ENCODE assay signal across 8 cellular contexts in genomic region chr7:132430863-132431822, GRCh38.
DNase-seq lines count a peak whose midpoint lies in the region; ATAC-seq and TF ChIP-seq lines count a peak whose summit lies in the region.

No MANE protein-coding gene starts in this region.

- H3K27me3 ChIP-seq in ACC112 (ENCODE audit: insufficient read depth, low read length) = no peaks in the 10 kb centered on the region
- H3K27me3 ChIP-seq in left lung = peaks cover 0 to 14% of the 10 kb centered on the region in 2 donors

- no peaks in the 10 kb centered on the region for H3K79me2 ChIP-seq in ACC112 (ENCODE audit: control insufficient read depth, insufficient read depth, low read length, unreplicated experiment)

- H3K36me3 ChIP-seq in ACC112 (ENCODE audit: insufficient read depth, low read length) (no peaks in the 10 kb centered on the region), left lung (no peaks in the 10 kb centered on the region)

- TF ChIP-seq CTCF in left lung (IDR thresholded peaks at IDR 0.05) (no peak), mesothelial cell of epicardium (IDR thresholded peaks at IDR 0.05; ENCODE audit: unreplicated experiment) (no peak)

- H3K27me3 Mint-ChIP-seq in activated T-helper 17 cell treated with anti-CD3 and anti-CD28 coated beads, Interleukin-2, amount 50 U/mL, for 72 hours = peaks cover 3% of the 10 kb centered on the region
- H3K27me3 Mint-ChIP-seq in mesothelial cell of epicardium (ENCODE audit: low read depth) = peaks cover 57% of the 10 kb centered on the region

- peaks cover 54% of the 10 kb centered on the region for H3K4me1 Mint-ChIP-seq in activated T-helper 17 cell treated with anti-CD3 and anti-CD28 coated beads, Interleukin-2, amount 50 U/mL, for 72 hours
- peaks cover 14% of the 10 kb centered on the region for H3K4me1 Mint-ChIP-seq in mesothelial cell of epicardium

- peak; percentile 92 to 94 for DNase-seq in Kasumi-1 (lab: John Stamatoyannopoulos, UW)
- DNase-seq in left lung = peak in 1 of 2 donors; percentile 53
- DNase-seq in NCI-H2171 treated with DMSO at 0.1 percent for 48 hours (lab: John Stamatoyannopoulos, UW) = no peak
- DNase-seq in mesothelial cell of epicardium (ENCODE audit: low spot score in 2 of 2, unreplicated experiment in 2 of 2) = no peak
- DNase-seq in COLO829 (ENCODE audit: low spot score) = no peak

- H3K4me1 ChIP-seq in ACC112 (ENCODE audit: control insufficient read depth, insufficient read depth, low read length, unreplicated experiment) (peaks cover 22% of the 10 kb centered on the region), left lung (no peaks in the 10 kb centered on the region)

- H3K9me3 ChIP-seq in left lung = no peaks in the 10 kb centered on the region

- no peaks in the 10 kb centered on the region for H3K36me3 Mint-ChIP-seq in activated T-helper 17 cell treated with anti-CD3 and anti-CD28 coated beads, Interleukin-2, amount 50 U/mL, for 72 hours (ENCODE audit: low read depth)
- no peaks in the 10 kb centered on the region for H3K36me3 Mint-ChIP-seq in mesothelial cell of epicardium

- peaks cover 5% of the 10 kb centered on the region for H3K9me3 Mint-ChIP-seq in activated T-helper 17 cell treated with anti-CD3 and anti-CD28 coated beads, Interleukin-2, amount 50 U/mL, for 72 hours
- no peaks in the 10 kb centered on the region for H3K9me3 Mint-ChIP-seq in mesothelial cell of epicardium

- peak; percentile 92 for ATAC-seq in activated T-helper 17 cell treated with anti-CD3 and anti-CD28 coated beads, Interleukin-2, amount 50 U/mL, for 72 hours (replicated peaks)
- peak; percentile 59 for ATAC-seq in left lung
- no peak for ATAC-seq in HG03521 (IDR thresholded peaks at IDR 0.05; ENCODE audit: unreplicated experiment)

- peak overlapping the region; percentile 78 for H3K27ac Mint-ChIP-seq in activated T-helper 17 cell treated with anti-CD3 and anti-CD28 coated beads, Interleukin-2, amount 50 U/mL, for 72 hours
- no peak overlapping the region for H3K27ac Mint-ChIP-seq in mesothelial cell of epicardium

- H2AFZ ChIP-seq in ACC112 (ENCODE audit: low read length, unreplicated experiment) = no peak overlapping the region

- H3K4me3 Mint-ChIP-seq in activated T-helper 17 cell treated with anti-CD3 and anti-CD28 coated beads, Interleukin-2, amount 50 U/mL, for 72 hours = peak overlapping the region; percentile 48
- no peak overlapping the region for H3K4me3 Mint-ChIP-seq in mesothelial cell of epicardium

- peak overlapping the region; percentile 83 for H3K27ac ChIP-seq in ACC112 (ENCODE audit: low read depth, low read length)
- no peak overlapping the region for H3K27ac ChIP-seq in left lung

- H3K4me3 ChIP-seq in ACC112 (ENCODE audit: low read depth, low read length) (peak overlapping the region; percentile 26; the same call in 1 of the 2 replicates), left lung (no peak overlapping the region)

- intact Hi-C loops in left lung (cut with DNase I) = no loop called here

Comparison
In these comparisons a context has a peak if more than half of its experiments do, and no peak if none do; other contexts are left out.
1. DNase-seq: peak in Kasumi-1 (2 of 2); none in NCI-H2171 treated with DMSO at 0.1 percent for 48 hours (single experiment), mesothelial cell of epicardium (0 of 2) and COLO829 (single experiment).